Comparison of ENCODE assay signal across 18 cellular contexts in the genomic region with DNA sequence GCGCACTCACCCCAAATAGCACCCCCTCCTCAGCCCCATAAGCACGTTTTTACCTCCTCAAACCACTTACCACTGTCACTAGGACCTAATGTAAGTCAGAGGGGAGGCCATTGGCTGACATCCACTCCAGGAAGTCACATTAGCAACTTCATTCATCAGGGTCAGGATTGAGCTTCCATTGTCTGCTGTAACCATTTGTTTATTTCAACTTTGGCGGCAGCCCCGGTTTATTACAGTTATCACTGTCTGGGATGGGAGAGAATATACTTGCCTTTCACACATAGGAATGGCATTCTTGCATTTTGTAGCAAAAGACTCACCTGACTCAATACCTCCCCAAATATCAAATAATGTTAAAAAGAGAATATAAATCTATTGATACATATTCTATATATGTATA.
"Had no signal": no experiment of that assay in that cellular context is flagged by ENCODE, and none has a peak within 500 bp of the region (broad histone marks: within the 10 kb centered on the region; RNA-seq: fewer than 3 reads in every experiment).

No MANE protein-coding gene starts in this region.

- FAIRE-seq: colon, islet of Langerhans had no signal

- H3K4me3 ChIP-seq: psoas muscle, right lobe of liver, upper lobe of left lung had no signal

- H3K36me3 ChIP-seq: right lobe of liver, upper lobe of left lung had no signal

- DNase-seq: activated CD4-positive, alpha-beta T cell treated with anti-CD3 and anti-CD28 coated beads for 48 hours; activated CD8-positive, alpha-beta memory T cell treated with anti-CD3 and anti-CD28 coated beads, Interleukin-2, amount 50 U/mL, for 48 hours; activated CD8-positive, alpha-beta T cell treated with anti-CD3 and anti-CD28 coated beads, Interleukin-2, amount 10 ng/mL, durations not matched to agents 7 days and 5 days; activated naive CD8-positive, alpha-beta T cell treated with anti-CD3 and anti-CD28 coated beads, Interleukin-2, amount 10 ng/mL, durations not matched to agents 7 days and 5 days; anterior cingulate cortex; effector CD8-positive, alpha-beta T cell; head of caudate nucleus; occipital lobe; psoas muscle; right lobe of liver; stimulated activated naive CD4-positive, alpha-beta T cell; upper lobe of left lung had no signal

- H3K27ac Mint-ChIP-seq: activated CD8-positive, alpha-beta T cell treated with anti-CD3 and anti-CD28 coated beads, Interleukin-2, amount 10 ng/mL, durations not matched to agents 7 days and 5 days; activated naive CD8-positive, alpha-beta T cell treated with anti-CD3 and anti-CD28 coated beads, Interleukin-2, amount 10 ng/mL, durations not matched to agents 7 days and 5 days; memory B cell; natural killer cell treated with Interleukin-12 subunit alpha and Interleukin-12 subunit beta and Interleukin-15 and Interleukin-18, amount 100 ng/mL, for 72 hours; WTC11 had no signal

- ATAC-seq: activated CD8-positive, alpha-beta T cell treated with anti-CD3 and anti-CD28 coated beads, Interleukin-2, amount 10 ng/mL, durations not matched to agents 7 days and 5 days; left lobe of liver; natural killer cell treated with Interleukin-12 subunit alpha and Interleukin-12 subunit beta and Interleukin-15 and Interleukin-18, amount 100 ng/mL, for 72 hours; psoas muscle; right lobe of liver; WTC11 had no signal

- H3K9me3 ChIP-seq: psoas muscle, right lobe of liver, upper lobe of left lung had no signal

- H3K9me3 Mint-ChIP-seq: activated naive CD8-positive, alpha-beta T cell treated with anti-CD3 and anti-CD28 coated beads, Interleukin-2, amount 10 ng/mL, durations not matched to agents 7 days and 5 days; memory B cell; natural killer cell treated with Interleukin-12 subunit alpha and Interleukin-12 subunit beta and Interleukin-15 and Interleukin-18, amount 100 ng/mL, for 72 hours; WTC11 had no signal

- H3K27me3 ChIP-seq: right lobe of liver, upper lobe of left lung had no signal

- H3K36me3 Mint-ChIP-seq: activated naive CD8-positive, alpha-beta T cell treated with anti-CD3 and anti-CD28 coated beads, Interleukin-2, amount 10 ng/mL, durations not matched to agents 7 days and 5 days; memory B cell; natural killer cell treated with Interleukin-12 subunit alpha and Interleukin-12 subunit beta and Interleukin-15 and Interleukin-18, amount 100 ng/mL, for 72 hours; WTC11 had no signal

- H3K27ac ChIP-seq: psoas muscle, right lobe of liver, upper lobe of left lung had no signal

- H3K4me1 Mint-ChIP-seq: activated naive CD8-positive, alpha-beta T cell treated with anti-CD3 and anti-CD28 coated beads, Interleukin-2, amount 10 ng/mL, durations not matched to agents 7 days and 5 days; memory B cell had no signal

- H3K4me3 Mint-ChIP-seq: activated CD8-positive, alpha-beta T cell treated with anti-CD3 and anti-CD28 coated beads, Interleukin-2, amount 10 ng/mL, durations not matched to agents 7 days and 5 days; activated naive CD8-positive, alpha-beta T cell treated with anti-CD3 and anti-CD28 coated beads, Interleukin-2, amount 10 ng/mL, durations not matched to agents 7 days and 5 days; memory B cell; natural killer cell treated with Interleukin-12 subunit alpha and Interleukin-12 subunit beta and Interleukin-15 and Interleukin-18, amount 100 ng/mL, for 72 hours; WTC11 had no signal
